Comparison of ENCODE assay signal across 26 cellular contexts in genomic region chr18:53935803-53936202, GRCh38.
"Had no signal": no experiment of that assay in that cellular context is flagged by ENCODE, and none has a peak within 500 bp of the region (broad histone marks: within the 10 kb centered on the region; RNA-seq: fewer than 3 reads in every experiment).

No MANE protein-coding gene starts in this region.

- H3K4me1 Mint-ChIP-seq: immature natural killer cell; memory B cell; natural killer cell; stimulated activated naive CD8-positive, alpha-beta T cell treated with anti-CD3 and anti-CD28 coated beads, Interleukin-15, amount 100 ng/mL, for 72 hours had no signal

- H3K27me3 ChIP-seq: colonic mucosa, neutrophil, pancreas, right lobe of liver, suprapubic skin, transverse colon had no signal

- H3K4me1 ChIP-seq: colonic mucosa, lower lobe of right lung, pancreas, right lobe of liver, suprapubic skin, transverse colon had no signal

- H3K4me3 Mint-ChIP-seq: dendritic cell treated with granulocyte-macrophage colony-stimulating factor and Interleukin-4, amounts not matched to agents 40 ng/mL and 50 ng/mL, for 4 days; endodermal cell; immature natural killer cell; memory B cell; natural killer cell; stimulated activated naive CD8-positive, alpha-beta T cell treated with anti-CD3 and anti-CD28 coated beads, Interleukin-15, amount 100 ng/mL, for 72 hours had no signal

- DNase-seq: colonic mucosa; effector CD8-positive, alpha-beta T cell; endodermal cell; hypothalamus; immature natural killer cell; islet precursor cell; kidney glomerular epithelial cell; left ventricle myocardium superior; lower lobe of right lung; natural killer cell; pancreas; right lobe of liver; small intestine; stimulated activated CD4-positive, alpha-beta T cell treated with anti-CD3 and anti-CD28 coated beads, Interleukin-12 subunit alpha, Interleukin-12 subunit beta, amount 100 ng/mL, for 4 hours; stimulated activated CD4-positive, alpha-beta T cell treated with anti-CD3 and anti-CD28 coated beads, Interleukin-1b, Interleukin-23, amount 100 ng/mL, for 48 hours; stimulated activated CD4-positive, alpha-beta T cell treated with anti-CD3 and anti-CD28 coated beads, Interleukin-4, amount 100 ng/mL, for 1 hour; stimulated activated CD8-positive, alpha-beta memory T cell treated with anti-CD3 and anti-CD28 coated beads, Interleukin-4, amount 100 ng/mL, for 48 hours; stimulated activated naive CD4-positive, alpha-beta T cell; stimulated activated naive CD8-positive, alpha-beta T cell treated with anti-CD3 and anti-CD28 coated beads, Interleukin-15, amount 100 ng/mL, for 72 hours; transverse colon had no signal

- H3K9me3 ChIP-seq: colonic mucosa, lower lobe of right lung, neutrophil, pancreas, right lobe of liver, suprapubic skin, transverse colon had no signal

- H3K36me3 ChIP-seq: colonic mucosa, lower lobe of right lung, neutrophil, pancreas, right lobe of liver, suprapubic skin, transverse colon had no signal

- H3K27ac ChIP-seq: colonic mucosa, epithelial cell of prostate, lower lobe of right lung, neutrophil, pancreas, right lobe of liver, suprapubic skin, transverse colon had no signal

- H3K27ac Mint-ChIP-seq: dendritic cell treated with granulocyte-macrophage colony-stimulating factor and Interleukin-4, amounts not matched to agents 40 ng/mL and 50 ng/mL, for 4 days; endodermal cell; immature natural killer cell; memory B cell; natural killer cell; stimulated activated naive CD8-positive, alpha-beta T cell treated with anti-CD3 and anti-CD28 coated beads, Interleukin-15, amount 100 ng/mL, for 72 hours had no signal

- H3K27me3 Mint-ChIP-seq: dendritic cell treated with granulocyte-macrophage colony-stimulating factor and Interleukin-4, amounts not matched to agents 40 ng/mL and 50 ng/mL, for 4 days; stimulated activated naive CD8-positive, alpha-beta T cell treated with anti-CD3 and anti-CD28 coated beads, Interleukin-15, amount 100 ng/mL, for 72 hours had no signal

- ATAC-seq: esophagus mucosa; left ventricle myocardium superior; lower lobe of right lung; natural killer cell; pancreas; right lobe of liver; stimulated activated naive CD8-positive, alpha-beta T cell treated with anti-CD3 and anti-CD28 coated beads, Interleukin-15, amount 100 ng/mL, for 72 hours had no signal

- H3K36me3 Mint-ChIP-seq: memory B cell, natural killer cell had no signal

- H3K9me3 Mint-ChIP-seq: endodermal cell, memory B cell had no signal

- H3K4me3 ChIP-seq: colonic mucosa, lower lobe of right lung, pancreas, right lobe of liver, suprapubic skin, transverse colon had no signal
